ENCODE assay signal across 14 cellular contexts in the genomic region with DNA sequence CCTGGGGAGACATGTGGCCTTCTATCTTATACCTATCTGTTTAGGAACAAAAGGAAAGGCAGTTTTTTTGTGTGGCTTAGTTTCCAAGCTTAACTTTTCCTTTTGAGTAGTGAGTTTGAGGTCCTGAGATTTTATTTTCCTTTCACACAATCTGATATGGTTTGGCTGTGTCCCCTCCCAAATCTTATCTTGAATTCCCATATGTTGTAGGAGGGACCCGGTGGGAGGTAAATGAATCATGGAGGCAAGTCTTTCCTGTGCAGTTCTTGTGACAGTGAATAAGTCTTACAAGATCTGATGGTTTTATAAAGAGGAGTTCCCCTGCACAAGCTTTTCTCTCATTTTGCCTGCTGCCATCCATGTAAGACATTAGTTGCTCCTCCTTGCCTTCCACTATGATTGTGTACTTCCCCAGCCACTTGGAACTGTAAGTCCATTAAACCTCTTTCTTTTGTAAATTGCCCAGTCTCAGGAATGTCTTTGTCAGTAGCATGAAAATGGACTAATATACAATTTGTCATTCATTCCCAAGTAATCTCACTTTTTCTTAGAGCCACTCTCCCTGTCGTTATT. TPM values are rescaled to one million over a fixed set of nuclear protein-coding genes. Genes with fewer than 3 reads are reported as not detected.
A peak's percentile ranks its signal among the peaks of the same experiment; 100 is the strongest.
DNase-seq lines count a peak whose midpoint lies in the region; ATAC-seq and TF ChIP-seq lines count a peak whose summit lies in the region.
"Had no signal": no experiment of that assay in that cellular context is flagged by ENCODE, and none has a peak within 500 bp of the region (broad histone marks: within the 10 kb centered on the region; RNA-seq: fewer than 3 reads in every experiment).

No MANE protein-coding gene starts in this region.

- H3K79me2 ChIP-seq in PC-9 (ENCODE audit: low read depth): peaks cover 1% of the 10 kb centered on the region

- ATAC-seq in foreskin keratinocyte (no peak), HG02970 (IDR thresholded peaks at IDR 0.05; ENCODE audit: low FRiP score, unreplicated experiment) (no peak)
- ATAC-seq: CD8-positive, alpha-beta T cell; GM23338 had no signal

- H3K27me3 ChIP-seq in PC-9 (ENCODE audit: insufficient read depth, low read depth) (no peaks in the 10 kb centered on the region), foreskin keratinocyte (no peaks in the 10 kb centered on the region)
- H3K27me3 ChIP-seq: BLaER1 treated with 17β-estradiol and CSF1 and Interleukin-3, amounts not matched to agents 10 nM and 100 nM had no signal

- 0 out of 2 replicates have a peak, but pooled peaks cover 3% of the 10 kb centered on the region for H3K9me3 Mint-ChIP-seq in HFFc6
- H3K9me3 Mint-ChIP-seq: CD8-positive, alpha-beta T cell had no signal

- H3K4me3 Mint-ChIP-seq in HFFc6: no peak overlapping the region
- H3K4me3 Mint-ChIP-seq: B cell; CD8-positive, alpha-beta T cell; GM23338 had no signal

- H3K4me1 Mint-ChIP-seq in HFFc6 (ENCODE audit: low read depth): peaks cover 7% of the 10 kb centered on the region

- H4K20me1 ChIP-seq in PC-9 (ENCODE audit: insufficient read depth): no peaks in the 10 kb centered on the region
- H4K20me1 ChIP-seq: BLaER1 treated with 17β-estradiol and CSF1 and Interleukin-3, amounts not matched to agents 10 nM and 100 nM had no signal

- H3K4me2 ChIP-seq in PC-9: no peak overlapping the region
- H3K4me2 ChIP-seq: BLaER1 treated with 17β-estradiol and CSF1 and Interleukin-3, amounts not matched to agents 10 nM and 100 nM; GM23338 had no signal

- H3K4me1 ChIP-seq in HEK293 (ENCODE audit: control insufficient read depth, insufficient read depth, low read length): no peaks in the 10 kb centered on the region
- H3K4me1 ChIP-seq in PC-9 (replicated peaks; ENCODE audit: insufficient read depth): peaks cover 73% of the 10 kb centered on the region
- H3K4me1 ChIP-seq in foreskin keratinocyte: peaks cover 14% of the 10 kb centered on the region

- no peak overlapping the region for H3K27ac Mint-ChIP-seq in HFFc6
- H3K27ac Mint-ChIP-seq: B cell; CD8-positive, alpha-beta T cell; GM23338 had no signal

- H3K9me3 ChIP-seq in HEK293 (ENCODE audit: control insufficient read depth, insufficient read depth, low read depth, low read length) (no peaks in the 10 kb centered on the region), PC-9 (ENCODE audit: insufficient read depth, low read depth) (peaks cover 24% of the 10 kb centered on the region)

- H3F3A ChIP-seq in PC-9 (ENCODE audit: insufficient read depth, low read depth): peaks cover 57% of the 10 kb centered on the region

- no peaks in the 10 kb centered on the region for H3K9me2 ChIP-seq in PC-9 (ENCODE audit: insufficient read depth)

- POLR2A ChIA-PET in HEK293 (lab: Yijun Ruan, JAX) (no interaction called here), PC-9 (lab: Charles Lee; ENCODE audit: unreplicated experiment) (no interaction called here)

- H3K27ac ChIP-seq in HEK293 (ENCODE audit: extremely low read depth, low read depth, low read length) (no peak overlapping the region), PC-9 (peak overlapping the region; percentile 94), foreskin keratinocyte (peak overlapping the region; percentile 71)
- H3K27ac ChIP-seq: BLaER1 treated with 17β-estradiol and CSF1 and Interleukin-3, amounts not matched to agents 10 nM and 100 nM had no signal

- no peaks in the 10 kb centered on the region for H3K36me3 Mint-ChIP-seq in HFFc6 (ENCODE audit: low read depth)
- H3K36me3 Mint-ChIP-seq: CD8-positive, alpha-beta T cell had no signal

- H3K4me3 ChIP-seq in HEK293 (ENCODE audit: low read depth, low read length): no peak overlapping the region
- H3K4me3 ChIP-seq in PC-9: no peak overlapping the region
- H3K4me3 ChIP-seq: BLaER1 treated with 17β-estradiol and CSF1 and Interleukin-3, amounts not matched to agents 10 nM and 100 nM; GM23338 had no signal

- no TSS peak for BruUV-seq in PC-9 (replicated peaks; lab: Mats Ljungman, UMichigan)

- peaks cover 29% of the 10 kb centered on the region for H3K27me3 Mint-ChIP-seq in HFFc6 (ENCODE audit: insufficient read depth)

- CTCF ChIA-PET in HEK293 (lab: Yijun Ruan, JAX) (interaction anchor here (1.2 to 1.3 kb wide), 2 partner anchors 10 to 27 kb away, joined by 3 read pairs; no protein-coding TSS in a partner anchor), PC-9 (lab: Charles Lee) (interaction anchor here (0.6 to 0.7 kb wide), 3 partner anchors 14 to 519 kb away, joined by 3 to 7 read pairs (median 4); no protein-coding TSS in a partner anchor)

- H3K36me3 ChIP-seq in HEK293 (ENCODE audit: control insufficient read depth in 2 of 2, insufficient read depth in 1 of 2, low read length in 2 of 2) (no peaks in the 10 kb centered on the region), PC-9 (ENCODE audit: low read depth) (no peaks in the 10 kb centered on the region)

- intact Hi-C loops in PC-9 (cut with micrococcal nuclease; ENCODE audit: unreplicated experiment): no loop called here

- TF ChIP-seq CTCF in HEK293 (tag by site-specific recombination; IDR thresholded peaks at IDR 0.05) (no peak), PC-9 (conservative IDR thresholded peaks at IDR 0.05) (no peak), foreskin keratinocyte (conservative IDR thresholded peaks at IDR 0.05) (no peak), HFFc6 (IDR thresholded peaks at IDR 0.05) (no peak)

- no peak overlapping the region for H2AFZ ChIP-seq in PC-9
- H2AFZ ChIP-seq: GM23338 had no signal

- DNase-seq in PC-9: no peak
- DNase-seq in foreskin keratinocyte: no peak
- DNase-seq in HFFc6: no peak
- DNase-seq: Calu3; CD8-positive, alpha-beta T cell; DMS79 treated with DMSO at 0.1 percent for 48 hours; GF-D8; HCEC 1CT had no signal

TF ChIP-seq in HEK293, 187 proteins besides CTCF, POLR2A, EP300 and RAD21:
- TF ChIP-seq ZNF169 (tag by site-specific recombination; IDR thresholded peaks at IDR 0.05): no peak
- TF ChIP-seq SETDB1 (IDR thresholded peaks at IDR 0.05; ENCODE audit: insufficient read length, low read length): peak; percentile 68
- TF ChIP-seq EGR2 (tag by site-specific recombination; IDR thresholded peaks at IDR 0.05; ENCODE audit: low read depth): peak; percentile 19; the same call in 1 of the 2 replicates
TF ChIP-seq in HEK293: peak in this region for 2.

RNA-seq across cellular contexts. Expression of gene CLTB, which starts 4.7 kb away (rescaled TPM):
- total RNA-seq in PC-9 (2021): 123 and 126 TPM in 2 replicates
- 451 and 458 TPM in 2 replicates for total RNA-seq in foreskin keratinocyte
- 612 and 644 TPM in 2 replicates for polyA plus RNA-seq in foreskin keratinocyte
- total RNA-seq in HFFc6 (2021; fragmentation: NEBNext Ultra II Directional; extraction: Animal tissue kit (Norgen Biotek cat#: 25700)): 100 to 1,000 TPM; 178 to 226 (median 202) TPM

RNA-seq across cellular contexts. Expression of gene FAF2, which starts 27.1 kb away (rescaled TPM):
- total RNA-seq in PC-9 (2021) (41.2 and 59.7 TPM in 2 replicates), foreskin keratinocyte (42.7 and 48.8 TPM in 2 replicates)
- 19.6 and 20.7 TPM in 2 replicates for polyA plus RNA-seq in foreskin keratinocyte
- 10 to 100 TPM; 43.4 to 53.1 (median 49.3) TPM for total RNA-seq in HFFc6 (2021; fragmentation: NEBNext Ultra II Directional; extraction: Animal tissue kit (Norgen Biotek cat#: 25700))

RNA-seq across cellular contexts. Expression of gene HIGD2A, which starts 32.5 kb away (rescaled TPM):
- total RNA-seq in PC-9 (2021) (133 and 149 TPM in 2 replicates), foreskin keratinocyte (80.1 and 95.8 TPM in 2 replicates)
- polyA plus RNA-seq in foreskin keratinocyte: 172 and 175 TPM in 2 replicates
- total RNA-seq in HFFc6 (2021; fragmentation: NEBNext Ultra II Directional; extraction: Animal tissue kit (Norgen Biotek cat#: 25700)): 100 to 1,000 TPM in 4 of 6 experiments, 10 to 100 TPM in 2; 90.4 to 109 (median 105) TPM

RNA-seq across cellular contexts. Expression of gene NOP16, which starts 32.7 kb away (rescaled TPM):
- total RNA-seq in PC-9 (2021) (31.5 and 35.8 TPM in 2 replicates), foreskin keratinocyte (82.1 and 91.0 TPM in 2 replicates)
- 108 and 120 TPM in 2 replicates for polyA plus RNA-seq in foreskin keratinocyte
- 10 to 100 TPM; 27.8 to 48.7 (median 33.2) TPM for total RNA-seq in HFFc6 (2021; fragmentation: NEBNext Ultra II Directional; extraction: Animal tissue kit (Norgen Biotek cat#: 25700))

RNA-seq across cellular contexts. Expression of gene ARL10, which starts 55.8 kb away (rescaled TPM):
- total RNA-seq in PC-9 (2021) (0.85 and 1.2 TPM in 2 replicates), foreskin keratinocyte (4.2 and 5.2 TPM in 2 replicates)
- polyA plus RNA-seq in foreskin keratinocyte: 1.4 and 1.5 TPM in 2 replicates
- total RNA-seq in HFFc6 (2021; fragmentation: NEBNext Ultra II Directional; extraction: Animal tissue kit (Norgen Biotek cat#: 25700)): 1 to 10 TPM; 6.6 to 8.9 (median 8.0) TPM
- total RNA-seq: A172 had no signal
